Comparison of ENCODE assay signal across 4 cellular contexts in the genomic region with DNA sequence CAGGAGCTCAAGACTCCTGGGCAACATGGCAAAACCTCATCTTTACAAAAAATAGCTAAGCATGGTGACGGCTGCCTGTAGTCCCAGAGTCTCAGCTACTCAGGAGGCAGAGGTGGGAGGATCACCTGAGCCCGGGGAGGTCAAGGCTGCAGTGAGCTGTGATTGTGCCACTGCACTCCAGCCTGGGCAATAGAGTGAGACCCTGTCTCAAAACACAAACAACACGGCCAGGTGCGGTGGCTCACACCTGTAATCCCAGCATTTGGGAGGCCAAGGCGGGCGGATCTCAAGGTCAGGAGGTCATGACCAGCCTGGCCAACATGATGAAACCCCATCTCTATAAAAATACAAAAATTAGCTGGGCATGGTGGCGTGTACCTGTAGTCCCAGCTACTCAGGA.
TF ChIP-seq lines count a peak whose summit lies in the region.
"Not testable (repeated sequence)": the region's sequence is repeated elsewhere in the genome, so short reads cannot be mapped to it uniquely, and the experiment has no call there.

No MANE protein-coding gene starts in this region.

TF ChIP-seq in HEK293, 187 proteins besides CTCF, POLR2A, EP300 and RAD21:
- TF ChIP-seq BCL11B (tag by site-specific recombination; IDR thresholded peaks at IDR 0.05; ENCODE audit: low read depth) (peak; percentile 80), ZNF121 (tag by site-specific recombination; IDR thresholded peaks at IDR 0.05) (peak; percentile 92), BCL11A (tag by site-specific recombination; IDR thresholded peaks at IDR 0.05; ENCODE audit: low read depth) (peak; percentile 49; the same call in 1 of the 2 replicates)

TF ChIP-seq in WTC11, 78 proteins besides CTCF, POLR2A, EP300 and RAD21:
- peak; percentile 93 for TF ChIP-seq ZNF121 (CRISPR knock-in tag; IDR thresholded peaks at IDR 0.05)
- TF ChIP-seq ZNF671 (CRISPR knock-in tag; IDR thresholded peaks at IDR 0.05), result 0 out of 2 replicates have a peak, but pooled peaks have one; percentile 61
- 0 out of 2 replicates have a peak, but pooled peaks have one; percentile 52 for TF ChIP-seq NFATC4 (CRISPR knock-in tag; IDR thresholded peaks at IDR 0.05)

TF ChIP-seq in K562, 482 proteins besides CTCF, POLR2A, EP300 and RAD21:
- peak; percentile 48 for TF ChIP-seq POLR2G (IDR thresholded peaks at IDR 0.05; ENCODE audit: low read depth, low read length)
- peak; percentile 68; the same call in 1 of the 2 replicates for TF ChIP-seq ZNF121 (CRISPR knock-in tag; conservative IDR thresholded peaks at IDR 0.05)

TF ChIP-seq in HepG2, 621 proteins besides CTCF, POLR2A, EP300 and RAD21:
- TF ChIP-seq ZNF121 (CRISPR knock-in tag; IDR thresholded peaks at IDR 0.05) (peak; percentile 88), PAF1 (CRISPR knock-in tag; IDR thresholded peaks at IDR 0.05) (peak; percentile 59; the same call in 1 of the 2 replicates), NR2F6 (CRISPR knock-in tag; IDR thresholded peaks at IDR 0.05) (peak; percentile 16; the same call in 1 of the 2 replicates)
- TF ChIP-seq, protein P1, sequence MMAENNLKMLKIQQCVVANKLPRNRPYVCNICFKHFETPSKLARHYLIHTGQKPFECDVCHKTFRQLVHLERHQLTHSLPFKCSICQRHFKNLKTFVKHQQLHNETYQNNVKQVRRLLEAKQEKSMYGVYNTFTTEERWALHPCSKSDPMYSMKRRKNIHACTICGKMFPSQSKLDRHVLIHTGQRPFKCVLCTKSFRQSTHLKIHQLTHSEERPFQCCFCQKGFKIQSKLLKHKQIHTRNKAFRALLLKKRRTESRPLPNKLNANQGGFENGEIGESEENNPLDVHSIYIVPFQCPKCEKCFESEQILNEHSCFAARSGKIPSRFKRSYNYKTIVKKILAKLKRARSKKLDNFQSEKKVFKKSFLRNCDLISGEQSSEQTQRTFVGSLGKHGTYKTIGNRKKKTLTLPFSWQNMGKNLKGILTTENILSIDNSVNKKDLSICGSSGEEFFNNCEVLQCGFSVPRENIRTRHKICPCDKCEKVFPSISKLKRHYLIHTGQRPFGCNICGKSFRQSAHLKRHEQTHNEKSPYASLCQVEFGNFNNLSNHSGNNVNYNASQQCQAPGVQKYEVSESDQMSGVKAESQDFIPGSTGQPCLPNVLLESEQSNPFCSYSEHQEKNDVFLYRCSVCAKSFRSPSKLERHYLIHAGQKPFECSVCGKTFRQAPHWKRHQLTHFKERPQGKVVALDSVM (CRISPR knock-in tag; IDR thresholded peaks at IDR 0.05), result peak; percentile 25; the same call in 1 of the 2 replicates
- not testable (repeated sequence) for TF ChIP-seq NR2F6 (IDR thresholded peaks at IDR 0.05)
TF ChIP-seq in HepG2: peak in this region for 4; not testable (repeated sequence) for 617.
